ENCODE assay signal across 1 cellular context in the genomic region with DNA sequence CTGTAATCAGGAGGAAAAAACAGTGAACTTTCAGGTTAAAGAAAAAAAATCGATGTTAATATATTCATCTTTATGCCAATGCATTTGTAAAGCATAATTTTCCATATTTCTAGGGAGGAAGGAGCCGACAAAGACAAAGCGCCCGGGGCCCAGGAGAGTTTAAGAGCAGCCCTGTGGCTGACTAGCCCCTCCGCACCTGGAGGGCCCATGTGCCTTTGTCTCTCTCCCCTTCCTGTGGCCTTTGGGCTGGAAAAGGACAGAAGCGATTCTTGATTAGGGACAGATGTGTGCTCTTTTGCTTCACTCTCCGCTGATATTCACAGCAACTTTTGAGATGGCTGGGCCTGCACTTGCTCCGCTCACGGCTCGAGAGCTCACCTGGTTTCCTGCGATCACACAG.
TF ChIP-seq lines count a peak whose summit lies in the region.

No MANE protein-coding gene starts in this region.

TF ChIP-seq in H1, 55 proteins besides CTCF, POLR2A, EP300 and RAD21 (continued from another document):
- TF ChIP-seq, protein P1, sequence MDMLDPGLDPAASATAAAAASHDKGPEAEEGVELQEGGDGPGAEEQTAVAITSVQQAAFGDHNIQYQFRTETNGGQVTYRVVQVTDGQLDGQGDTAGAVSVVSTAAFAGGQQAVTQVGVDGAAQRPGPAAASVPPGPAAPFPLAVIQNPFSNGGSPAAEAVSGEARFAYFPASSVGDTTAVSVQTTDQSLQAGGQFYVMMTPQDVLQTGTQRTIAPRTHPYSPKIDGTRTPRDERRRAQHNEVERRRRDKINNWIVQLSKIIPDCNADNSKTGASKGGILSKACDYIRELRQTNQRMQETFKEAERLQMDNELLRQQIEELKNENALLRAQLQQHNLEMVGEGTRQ (IDR thresholded peaks at IDR 0.05; ENCODE audit: low read length) = no peak
- TF ChIP-seq RBBP5 (IDR thresholded peaks at IDR 0.05; ENCODE audit: borderline replicate concordance, low read depth, low read length) = no peak
- TF ChIP-seq ASH2L (IDR thresholded peaks at IDR 0.05; ENCODE audit: low read length) = no peak
- TF ChIP-seq CTBP2 (IDR thresholded peaks at IDR 0.05; ENCODE audit: borderline replicate concordance, insufficient read depth, insufficient read length, low read length) = no peak
- no peak for TF ChIP-seq POU5F1 (IDR thresholded peaks at IDR 0.05; ENCODE audit: low read depth, low read length)
- TF ChIP-seq TAF1 (IDR thresholded peaks at IDR 0.05; ENCODE audit: low read depth, low read length) = no peak
- TF ChIP-seq, protein P2, sequence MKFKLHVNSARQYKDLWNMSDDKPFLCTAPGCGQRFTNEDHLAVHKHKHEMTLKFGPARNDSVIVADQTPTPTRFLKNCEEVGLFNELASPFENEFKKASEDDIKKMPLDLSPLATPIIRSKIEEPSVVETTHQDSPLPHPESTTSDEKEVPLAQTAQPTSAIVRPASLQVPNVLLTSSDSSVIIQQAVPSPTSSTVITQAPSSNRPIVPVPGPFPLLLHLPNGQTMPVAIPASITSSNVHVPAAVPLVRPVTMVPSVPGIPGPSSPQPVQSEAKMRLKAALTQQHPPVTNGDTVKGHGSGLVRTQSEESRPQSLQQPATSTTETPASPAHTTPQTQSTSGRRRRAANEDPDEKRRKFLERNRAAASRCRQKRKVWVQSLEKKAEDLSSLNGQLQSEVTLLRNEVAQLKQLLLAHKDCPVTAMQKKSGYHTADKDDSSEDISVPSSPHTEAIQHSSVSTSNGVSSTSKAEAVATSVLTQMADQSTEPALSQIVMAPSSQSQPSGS (IDR thresholded peaks at IDR 0.05; ENCODE audit: low read length) = no peak
- no peak for TF ChIP-seq BRCA1 (IDR thresholded peaks at IDR 0.05; ENCODE audit: low read depth, low read length)
- TF ChIP-seq KDM1A (IDR thresholded peaks at IDR 0.05; ENCODE audit: borderline replicate concordance, low read length) = no peak
- TF ChIP-seq SP1 (IDR thresholded peaks at IDR 0.05; ENCODE audit: low read depth, low read length) = no peak
